6 cellular contexts compared by ENCODE assay signal in genomic region chr9:24210641-24211040, GRCh38.
"Had no signal": no experiment of that assay in that cellular context is flagged by ENCODE, and none has a peak within 500 bp of the region (broad histone marks: within the 10 kb centered on the region; RNA-seq: fewer than 3 reads in every experiment).

No MANE protein-coding gene starts in this region.

- DNase-seq: IMR-90, KBM-7 had no signal

- ATAC-seq: HepG2, K562 had no signal

- FAIRE-seq: HepG2, HTR-8/SVneo, K562 had no signal

- H3K27ac ChIP-seq: HL-60 had no signal

- H3K4me3 ChIP-seq: K562 had no signal
